In genomic region chr1:89285715-89286380, GRCh38 we compare ENCODE assay signal across 23 cellular contexts. TPM values are rescaled to one million over a fixed set of nuclear protein-coding genes. Genes with fewer than 3 reads are reported as not detected.
A peak's percentile ranks its signal among the peaks of the same experiment; 100 is the strongest.
DNase-seq lines count a peak whose midpoint lies in the region; ATAC-seq, FAIRE-seq and TF ChIP-seq lines count a peak whose summit lies in the region.
"Had no signal": no experiment of that assay in that cellular context is flagged by ENCODE, and none has a peak within 500 bp of the region (broad histone marks: within the 10 kb centered on the region; RNA-seq: fewer than 3 reads in every experiment).

No MANE protein-coding gene starts in this region.

- H3F3A ChIP-seq in Loucy (ENCODE audit: low read depth): no peaks in the 10 kb centered on the region

- no peaks in the 10 kb centered on the region for H3K9me3 ChIP-seq in CD8-positive, alpha-beta T cell (ENCODE audit: low read length)
- H3K9me3 ChIP-seq in Loucy (ENCODE audit: insufficient read depth, low read depth, low read length) (no peaks in the 10 kb centered on the region), small intestine (ENCODE audit: control insufficient read depth, low read depth) (no peaks in the 10 kb centered on the region)
- H3K9me3 ChIP-seq: heart right ventricle, MG63, testis had no signal

- POLR2A ChIA-PET in CD8-positive, alpha-beta T cell (lab: Charles Lee): interaction anchor here (0.8 to 4.7 kb wide), 8 partner anchors 10 to 323 kb away, joined by 3 to 50 read pairs (median 3); partner anchors contain the start of gene GBP5

- no peaks in the 10 kb centered on the region for H3K79me2 ChIP-seq in Loucy (ENCODE audit: insufficient read depth, low read length)

- H3K27me3 ChIP-seq in CD8-positive, alpha-beta T cell (ENCODE audit: insufficient read depth, low read length): no peaks in the 10 kb centered on the region
- H3K27me3 ChIP-seq in Loucy (ENCODE audit: insufficient read depth, low read length, poor library complexity, severe bottlenecking): no peaks in the 10 kb centered on the region
- no peaks in the 10 kb centered on the region for H3K27me3 ChIP-seq in small intestine (ENCODE audit: control insufficient read depth in 2 of 2, insufficient read depth in 2 of 2, low read length in 2 of 2)
- H3K27me3 ChIP-seq: heart right ventricle, MG63, testis had no signal

- no peaks in the 10 kb centered on the region for H4K20me1 ChIP-seq in Loucy (ENCODE audit: insufficient read depth, low read length, poor library complexity, severe bottlenecking)

- H3K27me3 Mint-ChIP-seq in CD8-positive, alpha-beta T cell (ENCODE audit: low read depth): no peaks in the 10 kb centered on the region
- no peaks in the 10 kb centered on the region for H3K27me3 Mint-ChIP-seq in central memory CD8-positive, alpha-beta T cell

- no peak for TF ChIP-seq CTCF in CD8-positive, alpha-beta T cell (IDR thresholded peaks at IDR 0.05)
- TF ChIP-seq CTCF in Loucy (conservative IDR thresholded peaks at IDR 0.05; ENCODE audit: low read length): no peak

- CTCF ChIA-PET in CD8-positive, alpha-beta T cell (lab: Charles Lee): interaction anchor here (1.0 to 4.2 kb wide), 4 partner anchors 11 to 72 kb away, joined by 3 to 20 read pairs (median 4); no protein-coding TSS in a partner anchor

- no peak for FAIRE-seq in small intestine (lab: Jason Lieb, UNC)
- FAIRE-seq: islet of Langerhans had no signal

- intact Hi-C loops in CD8-positive, alpha-beta T cell (cut with DNase I, micrococcal nuclease): loop anchor here in 1 of 2 experiments (2.0 to 5.0 kb wide), 2 partner anchors 15 to 89 kb away; partner anchors contain the start of gene GBP4

- no peak for DNase-seq in CD8-positive, alpha-beta T cell
- no peak for DNase-seq in central memory CD8-positive, alpha-beta T cell (ENCODE audit: low spot score in 2 of 2)
- DNase-seq in small intestine (no peak), cerebellar cortex (ENCODE audit: low spot score) (no peak), NCI-H1436 (lab: John Stamatoyannopoulos, UW) (no peak)
- DNase-seq: activated effector memory CD4-positive, alpha-beta T cell treated with Interleukin-2 at 50 U/mL for 16 hours; DMS153; heart right ventricle; MG63; NCI-H2029; nucleus accumbens; right cardiac atrium; SIG-M5; stimulated activated CD4-positive, alpha-beta T cell treated with anti-CD3 and anti-CD28 coated beads, Interleukin-2, amount 100 ng/mL, for 24 hours; T1000; testis had no signal

- H3K4me3 Mint-ChIP-seq in CD8-positive, alpha-beta T cell: peak overlapping the region; percentile 74
- peak overlapping the region; percentile 71 for H3K4me3 Mint-ChIP-seq in central memory CD8-positive, alpha-beta T cell
- H3K4me3 Mint-ChIP-seq: brain had no signal

- H3K27ac Mint-ChIP-seq in CD8-positive, alpha-beta T cell: peak overlapping the region; percentile 90
- peak overlapping the region; percentile 91 for H3K27ac Mint-ChIP-seq in central memory CD8-positive, alpha-beta T cell (ENCODE audit: low read depth)
- H3K27ac Mint-ChIP-seq: brain had no signal

- peaks cover 56% of the 10 kb centered on the region for H3K4me1 ChIP-seq in CD8-positive, alpha-beta T cell (ENCODE audit: insufficient read depth, low read length)
- peaks cover 22% of the 10 kb centered on the region for H3K4me1 ChIP-seq in Loucy (ENCODE audit: insufficient read depth, low read length, poor library complexity, severe bottlenecking)
- H3K4me1 ChIP-seq in small intestine (ENCODE audit: control insufficient read depth in 2 of 2, insufficient read depth in 1 of 2, low read depth in 1 of 2, low read length in 1 of 2): peaks cover 4 to 11% of the 10 kb centered on the region in 2 donors

- ATAC-seq in CD8-positive, alpha-beta T cell: peak; percentile 58
- peak; percentile 78 for ATAC-seq in central memory CD8-positive, alpha-beta T cell (replicated peaks; ENCODE audit: extremely low read depth, poor library complexity, severe bottlenecking)
- ATAC-seq in GM19328 (IDR thresholded peaks at IDR 0.05; ENCODE audit: unreplicated experiment): no peak
- ATAC-seq: right cardiac atrium had no signal

- WGBS in small intestine, 3 donors: 79 to 89% (median 88%) methylated on average over 6 of the region's 6 CpGs

- no peak overlapping the region for H3K4me3 ChIP-seq in CD8-positive, alpha-beta T cell (ENCODE audit: low read depth, low read length)
- H3K4me3 ChIP-seq in Loucy (ENCODE audit: low read length, poor library complexity, severe bottlenecking): no peak overlapping the region
- H3K4me3 ChIP-seq in small intestine (ENCODE audit: low read depth in 1 of 2, low read length in 2 of 2): no peak overlapping the region
- H3K4me3 ChIP-seq: MG63, testis had no signal

- H2AFZ ChIP-seq in Loucy (ENCODE audit: low read length): peak overlapping the region; percentile 91

- no peaks in the 10 kb centered on the region for H3K36me3 Mint-ChIP-seq in CD8-positive, alpha-beta T cell
- H3K36me3 Mint-ChIP-seq in central memory CD8-positive, alpha-beta T cell (ENCODE audit: insufficient read depth): peaks cover 9% of the 10 kb centered on the region
- H3K36me3 Mint-ChIP-seq: brain had no signal

- no peaks in the 10 kb centered on the region for H3K9me3 Mint-ChIP-seq in CD8-positive, alpha-beta T cell
- no peaks in the 10 kb centered on the region for H3K9me3 Mint-ChIP-seq in central memory CD8-positive, alpha-beta T cell

- peak overlapping the region; percentile 26 for H3K27ac ChIP-seq in CD8-positive, alpha-beta T cell (ENCODE audit: low read depth, low read length)
- peak overlapping the region; percentile 16 to 57 for H3K27ac ChIP-seq in small intestine (ENCODE audit: low read depth in 1 of 2, low read length in 1 of 2)
- H3K27ac ChIP-seq: testis had no signal

- H3K9ac ChIP-seq in Loucy (ENCODE audit: low read depth, low read length, poor library complexity, severe bottlenecking): peak overlapping the region; percentile 69

- H3K4me2 ChIP-seq in Loucy (ENCODE audit: low read depth, low read length, poor library complexity, severe bottlenecking): peak overlapping the region; percentile 78

- peaks cover 67% of the 10 kb centered on the region for H3K4me1 Mint-ChIP-seq in CD8-positive, alpha-beta T cell (ENCODE audit: low read depth)
- peaks cover 63% of the 10 kb centered on the region for H3K4me1 Mint-ChIP-seq in central memory CD8-positive, alpha-beta T cell
- H3K4me1 Mint-ChIP-seq: brain had no signal

- H3K9me2 ChIP-seq in Loucy (replicated peaks; ENCODE audit: low read depth, low read length): no peaks in the 10 kb centered on the region

- no peaks in the 10 kb centered on the region for H3K36me3 ChIP-seq in CD8-positive, alpha-beta T cell (ENCODE audit: insufficient read depth, low read length)
- H3K36me3 ChIP-seq in Loucy (ENCODE audit: insufficient read depth, low read length) (no peaks in the 10 kb centered on the region), small intestine (ENCODE audit: control insufficient read depth in 2 of 2, insufficient read depth in 2 of 2, low read length in 2 of 2) (no peaks in the 10 kb centered on the region)
- H3K36me3 ChIP-seq: heart right ventricle, MG63 had no signal

RNA-seq across cellular contexts. Expression of gene GBP5, which starts 13.2 kb away (rescaled TPM):
- total RNA-seq in CD8-positive, alpha-beta T cell: 100 to 1,000 TPM; 114 to 125 TPM
- polyA plus RNA-seq in small intestine: 1 to 10 TPM in 2 of 3 donors, under 1 TPM in 1; 0.67 to 3.8 (median 2.4) TPM
- total RNA-seq: NCI-H460 had no signal
- polyA plus RNA-seq: BJ, fibroblast of lung had no signal
